1 cellular context compared by ENCODE assay signal in genomic region chr2:69086466-69086865, GRCh38.
TF ChIP-seq lines count a peak whose summit lies in the region.

No MANE protein-coding gene starts in this region.

TF ChIP-seq in K562, 482 proteins besides CTCF, POLR2A, EP300 and RAD21 (continued from another document):
- no peak for TF ChIP-seq CCAR2 (IDR thresholded peaks at IDR 0.05; ENCODE audit: low read depth, low read length)
- TF ChIP-seq FOXA1 (IDR thresholded peaks at IDR 0.05; ENCODE audit: borderline replicate concordance): no peak
- TF ChIP-seq MLX (CRISPR knock-in tag; conservative IDR thresholded peaks at IDR 0.05): no peak
